In genomic region chr5:113218906-113219517, GRCh38 we compare ENCODE assay signal across 22 cellular contexts.
DNase-seq lines count a peak whose midpoint lies in the region; ATAC-seq and TF ChIP-seq lines count a peak whose summit lies in the region.
"Had no signal": no experiment of that assay in that cellular context is flagged by ENCODE, and none has a peak within 500 bp of the region (broad histone marks: within the 10 kb centered on the region; RNA-seq: fewer than 3 reads in every experiment).

No MANE protein-coding gene starts in this region.

- H3K36me3 ChIP-seq in HUES6 (ENCODE audit: control insufficient read depth, insufficient read depth, low read length) (no peaks in the 10 kb centered on the region), iPS-20b (ENCODE audit: insufficient read depth, low read depth, low read length) (no peaks in the 10 kb centered on the region), trophoblast cell (ENCODE audit: control insufficient read depth in 1 of 2, insufficient read depth in 2 of 2, low read length in 2 of 2) (no peaks in the 10 kb centered on the region)

- no peak overlapping the region for H2AK5ac ChIP-seq in trophoblast cell (ENCODE audit: low read length)

- no peak overlapping the region for H2BK12ac ChIP-seq in trophoblast cell (ENCODE audit: low read length)

- H3K18ac ChIP-seq in trophoblast cell (ENCODE audit: low read length): no peak overlapping the region

- no peak overlapping the region for H3K23ac ChIP-seq in trophoblast cell (ENCODE audit: low read length)

- H3K79me2 ChIP-seq in trophoblast cell (ENCODE audit: control insufficient read depth, insufficient read depth, low read length, poor library complexity): no peaks in the 10 kb centered on the region

- H3K36me3 Mint-ChIP-seq in chondrocyte (ENCODE audit: low read depth): no peaks in the 10 kb centered on the region
- H3K36me3 Mint-ChIP-seq: activated CD8-positive, alpha-beta memory T cell treated with anti-CD3 and anti-CD28 coated beads, Interleukin-2, amount 10 ng/mL, durations not matched to agents 7 days and 5 days; activated naive CD4-positive, alpha-beta T cell treated with anti-CD3 and anti-CD28 coated beads, Interleukin-2, amount 50 U/mL, for 72 hours; memory B cell; naive B cell had no signal

- H4K91ac ChIP-seq in trophoblast cell (ENCODE audit: low read depth, low read length): no peak overlapping the region

- no peak overlapping the region for H3K14ac ChIP-seq in trophoblast cell (ENCODE audit: low read length)

- peak overlapping the region; percentile 9 for H3K4me3 Mint-ChIP-seq in chondrocyte (ENCODE audit: unreplicated experiment)
- H3K4me3 Mint-ChIP-seq: activated CD4-positive, alpha-beta T cell treated with anti-CD3 and anti-CD28 coated beads, Interleukin-2, amount 10 ng/mL, durations not matched to agents 24 days and 14 days; activated CD8-positive, alpha-beta memory T cell treated with anti-CD3 and anti-CD28 coated beads, Interleukin-2, amount 10 ng/mL, durations not matched to agents 7 days and 5 days; activated T-helper 1 cell treated with anti-CD3 and anti-CD28 coated beads, Interleukin-12 subunit alpha, Interleukin-12 subunit beta, Interleukin-2, Interleukin-4 antibody, amounts not matched to agents 30 ng/mL and 10 ng/mL and 1 ng/mL, durations not matched to agents 14 hours and 24 hours and 36 hours; memory B cell; naive B cell had no signal

- H3K27me3 ChIP-seq in HUES6 (ENCODE audit: control insufficient read depth, insufficient read depth, low read length) (no peaks in the 10 kb centered on the region), iPS-20b (ENCODE audit: insufficient read depth, low read length) (no peaks in the 10 kb centered on the region), trophoblast cell (ENCODE audit: insufficient read depth, low read length) (no peaks in the 10 kb centered on the region)

- no CpG with 5 or more reads among the region's 7 CpGs for WGBS in trophoblast cell (ENCODE audit: extremely low coverage, insufficient coverage, insufficient read length)

- H3K4me1 ChIP-seq in HUES6 (ENCODE audit: control insufficient read depth, insufficient read depth, low read length) (peaks cover 67% of the 10 kb centered on the region), iPS-20b (ENCODE audit: insufficient read depth, low read length) (peaks cover 75% of the 10 kb centered on the region), trophoblast cell (ENCODE audit: control insufficient read depth in 1 of 2, insufficient read depth in 2 of 2, low read length in 2 of 2) (peaks cover 8 to 9% of the 10 kb centered on the region in 2 experiments)

- H3K27ac ChIP-seq in HUES6 (ENCODE audit: low read depth, low read length): peak overlapping the region; percentile 59
- H3K27ac ChIP-seq in iPS-20b (ENCODE audit: low read length): no peak overlapping the region
- H3K27ac ChIP-seq in trophoblast cell (ENCODE audit: low read depth, low read length): no peak overlapping the region
- H3K27ac ChIP-seq: C4-2B had no signal

- H3K9ac ChIP-seq in HUES6 (ENCODE audit: low read length): no peak overlapping the region
- H3K9ac ChIP-seq in iPS-20b (ENCODE audit: low read depth, low read length): 0 out of 2 replicates have a peak overlapping the region, but pooled peaks have one; percentile 14
- H3K9ac ChIP-seq in trophoblast cell (ENCODE audit: low read length): no peak overlapping the region

- H4K12ac ChIP-seq in trophoblast cell (ENCODE audit: low read depth, low read length): no peak overlapping the region

- no peak for TF ChIP-seq CTCF in chondrocyte (IDR thresholded peaks at IDR 0.05)

- no peak overlapping the region for H2BK120ac ChIP-seq in trophoblast cell (ENCODE audit: insufficient read depth, low read length, poor library complexity)

- H3K27ac Mint-ChIP-seq in chondrocyte (ENCODE audit: unreplicated experiment): no peak overlapping the region
- H3K27ac Mint-ChIP-seq: activated CD4-positive, alpha-beta T cell treated with anti-CD3 and anti-CD28 coated beads, Interleukin-2, amount 10 ng/mL, durations not matched to agents 24 days and 14 days; activated CD8-positive, alpha-beta memory T cell treated with anti-CD3 and anti-CD28 coated beads, Interleukin-2, amount 10 ng/mL, durations not matched to agents 7 days and 5 days; activated naive CD4-positive, alpha-beta T cell treated with anti-CD3 and anti-CD28 coated beads, Interleukin-2, amount 50 U/mL, for 72 hours; activated T-helper 1 cell treated with anti-CD3 and anti-CD28 coated beads, Interleukin-12 subunit alpha, Interleukin-12 subunit beta, Interleukin-2, Interleukin-4 antibody, amounts not matched to agents 30 ng/mL and 10 ng/mL and 1 ng/mL, durations not matched to agents 14 hours and 24 hours and 36 hours; memory B cell; naive B cell had no signal

- H3K27me3 Mint-ChIP-seq in chondrocyte (ENCODE audit: low read depth): no peaks in the 10 kb centered on the region
- H3K27me3 Mint-ChIP-seq: activated CD8-positive, alpha-beta memory T cell treated with anti-CD3 and anti-CD28 coated beads, Interleukin-2, amount 10 ng/mL, durations not matched to agents 7 days and 5 days had no signal

- H2BK5ac ChIP-seq in trophoblast cell (ENCODE audit: low read depth, low read length, poor library complexity): no peak overlapping the region

- no peak overlapping the region for H3K4ac ChIP-seq in trophoblast cell (ENCODE audit: low read depth, low read length)

- H3K79me1 ChIP-seq in trophoblast cell (ENCODE audit: low read length): peaks cover 2% of the 10 kb centered on the region

- no peak overlapping the region for H2AFZ ChIP-seq in trophoblast cell (ENCODE audit: insufficient read depth, low read length, poor library complexity)

- peaks cover 27% of the 10 kb centered on the region for H3K4me1 Mint-ChIP-seq in chondrocyte (ENCODE audit: low read depth)
- H3K4me1 Mint-ChIP-seq: activated CD4-positive, alpha-beta T cell treated with anti-CD3 and anti-CD28 coated beads, Interleukin-2, amount 10 ng/mL, durations not matched to agents 24 days and 14 days; activated CD8-positive, alpha-beta memory T cell treated with anti-CD3 and anti-CD28 coated beads, Interleukin-2, amount 10 ng/mL, durations not matched to agents 7 days and 5 days; memory B cell; naive B cell had no signal

- no peak overlapping the region for H4K8ac ChIP-seq in trophoblast cell (ENCODE audit: low read depth, low read length)

- H3K4me3 ChIP-seq in HUES6 (ENCODE audit: low read depth, low read length) (no peak overlapping the region), iPS-20b (ENCODE audit: low read length) (0 out of 2 replicates have a peak overlapping the region, but pooled peaks have one; percentile 4), trophoblast cell (ENCODE audit: low read depth, low read length) (no peak overlapping the region)
- H3K4me3 ChIP-seq: smooth muscle cell had no signal

- H3K9me3 ChIP-seq in HUES6 (ENCODE audit: control insufficient read depth, insufficient read depth, low read depth, low read length): peaks cover 3% of the 10 kb centered on the region; the same call in 1 of the 2 replicates
- H3K9me3 ChIP-seq in iPS-20b (ENCODE audit: insufficient read depth, low read depth, low read length): no peaks in the 10 kb centered on the region
- no peaks in the 10 kb centered on the region for H3K9me3 ChIP-seq in trophoblast cell (ENCODE audit: insufficient read depth, low read depth, low read length)

- ATAC-seq in HG03159 (IDR thresholded peaks at IDR 0.05; ENCODE audit: unreplicated experiment) (no peak), HG02981 (IDR thresholded peaks at IDR 0.05; ENCODE audit: unreplicated experiment) (no peak), HG03342 (IDR thresholded peaks at IDR 0.05; ENCODE audit: unreplicated experiment) (no peak)
- ATAC-seq: activated CD8-positive, alpha-beta memory T cell treated with anti-CD3 and anti-CD28 coated beads, Interleukin-2, amount 10 ng/mL, durations not matched to agents 7 days and 5 days; activated naive CD4-positive, alpha-beta T cell treated with anti-CD3 and anti-CD28 coated beads, Interleukin-2, amount 50 U/mL, for 72 hours had no signal

- no peak for DNase-seq in chondrocyte (ENCODE audit: low spot score)
- peak in 1 of 2 donors; percentile 50 for DNase-seq in trophoblast cell
- no peak for DNase-seq in NK-92 treated with Interleukin-12 subunit alpha and Interleukin-12 subunit beta, amount 100 ng/mL, for 24 hours (lab: John Stamatoyannopoulos, UW)
- DNase-seq: activated CD4-positive, alpha-beta T cell treated with anti-CD3 and anti-CD28 coated beads, Interleukin-2, amount 10 ng/mL, durations not matched to agents 24 days and 14 days; activated CD8-positive, alpha-beta memory T cell treated with anti-CD3 and anti-CD28 coated beads, Interleukin-2, amount 10 ng/mL, durations not matched to agents 7 days and 5 days; effector memory CD4-positive, alpha-beta T cell; IMR-90; naive B cell; NCI-H2107; NCI-H510A; posterior cingulate gyrus; stimulated activated CD4-positive, alpha-beta T cell treated with anti-CD3 and anti-CD28 coated beads, Interleukin-4, amount 100 ng/mL, for 4 hours had no signal

- H3K4me2 ChIP-seq in trophoblast cell (ENCODE audit: low read length): peak overlapping the region; percentile 39
- H3K4me2 ChIP-seq: smooth muscle cell had no signal

- no peaks in the 10 kb centered on the region for H3K9me3 Mint-ChIP-seq in chondrocyte (ENCODE audit: low read depth)
- H3K9me3 Mint-ChIP-seq: activated CD4-positive, alpha-beta T cell treated with anti-CD3 and anti-CD28 coated beads, Interleukin-2, amount 10 ng/mL, durations not matched to agents 24 days and 14 days; activated naive CD4-positive, alpha-beta T cell treated with anti-CD3 and anti-CD28 coated beads, Interleukin-2, amount 50 U/mL, for 72 hours; activated T-helper 1 cell treated with anti-CD3 and anti-CD28 coated beads, Interleukin-12 subunit alpha, Interleukin-12 subunit beta, Interleukin-2, Interleukin-4 antibody, amounts not matched to agents 30 ng/mL and 10 ng/mL and 1 ng/mL, durations not matched to agents 14 hours and 24 hours and 36 hours; memory B cell; naive B cell had no signal
